ENCODE assay signal across 1 cellular context in the genomic region with DNA sequence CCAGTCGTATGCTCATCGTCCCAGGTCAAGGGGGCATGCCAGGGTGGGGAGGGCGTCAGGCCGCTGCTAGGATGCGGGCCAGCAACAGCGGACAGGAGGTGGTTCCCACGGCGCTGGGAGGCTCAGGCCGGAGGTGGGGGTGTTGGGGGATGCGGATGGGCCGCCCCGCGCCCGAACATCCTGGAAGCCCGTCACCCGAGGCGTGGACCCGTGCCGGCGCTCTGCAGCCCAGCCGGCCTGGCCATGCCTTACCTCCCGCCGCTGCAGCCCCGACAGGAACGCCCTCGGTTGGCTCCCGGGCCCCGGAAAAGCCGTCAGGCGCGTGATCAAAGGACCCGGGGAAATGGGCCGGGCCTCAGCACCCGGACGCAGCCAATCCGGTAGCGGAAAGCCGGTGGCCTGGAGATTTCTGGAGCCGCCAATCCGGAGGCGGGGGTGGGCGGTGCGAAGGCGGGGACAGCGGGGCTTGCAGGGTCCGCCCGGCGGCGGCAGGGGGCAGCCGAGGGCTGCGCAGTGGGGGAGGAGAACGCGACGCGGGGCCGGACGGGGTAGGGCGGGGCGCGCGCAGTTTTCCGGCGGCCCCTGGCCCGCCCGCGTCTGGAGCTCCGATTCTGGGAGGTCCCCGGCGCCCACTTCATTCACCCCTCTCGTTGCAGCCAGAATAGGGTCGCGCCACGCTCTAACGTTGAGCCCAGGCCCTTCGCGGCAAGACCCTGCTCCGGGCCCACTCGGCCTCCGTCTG.
A peak's percentile ranks its signal among the peaks of the same experiment; 100 is the strongest.
TF ChIP-seq lines count a peak whose summit lies in the region.

A gene (minus strand): TSS at position 280 of the 742 bp plus-strand sequence. CDS start 1,215 bp downstream, outside the sequence.

TF ChIP-seq in K562, 482 proteins besides CTCF, POLR2A, EP300 and RAD21 (continued from another document and continues in another):
- TF ChIP-seq, protein P1, sequence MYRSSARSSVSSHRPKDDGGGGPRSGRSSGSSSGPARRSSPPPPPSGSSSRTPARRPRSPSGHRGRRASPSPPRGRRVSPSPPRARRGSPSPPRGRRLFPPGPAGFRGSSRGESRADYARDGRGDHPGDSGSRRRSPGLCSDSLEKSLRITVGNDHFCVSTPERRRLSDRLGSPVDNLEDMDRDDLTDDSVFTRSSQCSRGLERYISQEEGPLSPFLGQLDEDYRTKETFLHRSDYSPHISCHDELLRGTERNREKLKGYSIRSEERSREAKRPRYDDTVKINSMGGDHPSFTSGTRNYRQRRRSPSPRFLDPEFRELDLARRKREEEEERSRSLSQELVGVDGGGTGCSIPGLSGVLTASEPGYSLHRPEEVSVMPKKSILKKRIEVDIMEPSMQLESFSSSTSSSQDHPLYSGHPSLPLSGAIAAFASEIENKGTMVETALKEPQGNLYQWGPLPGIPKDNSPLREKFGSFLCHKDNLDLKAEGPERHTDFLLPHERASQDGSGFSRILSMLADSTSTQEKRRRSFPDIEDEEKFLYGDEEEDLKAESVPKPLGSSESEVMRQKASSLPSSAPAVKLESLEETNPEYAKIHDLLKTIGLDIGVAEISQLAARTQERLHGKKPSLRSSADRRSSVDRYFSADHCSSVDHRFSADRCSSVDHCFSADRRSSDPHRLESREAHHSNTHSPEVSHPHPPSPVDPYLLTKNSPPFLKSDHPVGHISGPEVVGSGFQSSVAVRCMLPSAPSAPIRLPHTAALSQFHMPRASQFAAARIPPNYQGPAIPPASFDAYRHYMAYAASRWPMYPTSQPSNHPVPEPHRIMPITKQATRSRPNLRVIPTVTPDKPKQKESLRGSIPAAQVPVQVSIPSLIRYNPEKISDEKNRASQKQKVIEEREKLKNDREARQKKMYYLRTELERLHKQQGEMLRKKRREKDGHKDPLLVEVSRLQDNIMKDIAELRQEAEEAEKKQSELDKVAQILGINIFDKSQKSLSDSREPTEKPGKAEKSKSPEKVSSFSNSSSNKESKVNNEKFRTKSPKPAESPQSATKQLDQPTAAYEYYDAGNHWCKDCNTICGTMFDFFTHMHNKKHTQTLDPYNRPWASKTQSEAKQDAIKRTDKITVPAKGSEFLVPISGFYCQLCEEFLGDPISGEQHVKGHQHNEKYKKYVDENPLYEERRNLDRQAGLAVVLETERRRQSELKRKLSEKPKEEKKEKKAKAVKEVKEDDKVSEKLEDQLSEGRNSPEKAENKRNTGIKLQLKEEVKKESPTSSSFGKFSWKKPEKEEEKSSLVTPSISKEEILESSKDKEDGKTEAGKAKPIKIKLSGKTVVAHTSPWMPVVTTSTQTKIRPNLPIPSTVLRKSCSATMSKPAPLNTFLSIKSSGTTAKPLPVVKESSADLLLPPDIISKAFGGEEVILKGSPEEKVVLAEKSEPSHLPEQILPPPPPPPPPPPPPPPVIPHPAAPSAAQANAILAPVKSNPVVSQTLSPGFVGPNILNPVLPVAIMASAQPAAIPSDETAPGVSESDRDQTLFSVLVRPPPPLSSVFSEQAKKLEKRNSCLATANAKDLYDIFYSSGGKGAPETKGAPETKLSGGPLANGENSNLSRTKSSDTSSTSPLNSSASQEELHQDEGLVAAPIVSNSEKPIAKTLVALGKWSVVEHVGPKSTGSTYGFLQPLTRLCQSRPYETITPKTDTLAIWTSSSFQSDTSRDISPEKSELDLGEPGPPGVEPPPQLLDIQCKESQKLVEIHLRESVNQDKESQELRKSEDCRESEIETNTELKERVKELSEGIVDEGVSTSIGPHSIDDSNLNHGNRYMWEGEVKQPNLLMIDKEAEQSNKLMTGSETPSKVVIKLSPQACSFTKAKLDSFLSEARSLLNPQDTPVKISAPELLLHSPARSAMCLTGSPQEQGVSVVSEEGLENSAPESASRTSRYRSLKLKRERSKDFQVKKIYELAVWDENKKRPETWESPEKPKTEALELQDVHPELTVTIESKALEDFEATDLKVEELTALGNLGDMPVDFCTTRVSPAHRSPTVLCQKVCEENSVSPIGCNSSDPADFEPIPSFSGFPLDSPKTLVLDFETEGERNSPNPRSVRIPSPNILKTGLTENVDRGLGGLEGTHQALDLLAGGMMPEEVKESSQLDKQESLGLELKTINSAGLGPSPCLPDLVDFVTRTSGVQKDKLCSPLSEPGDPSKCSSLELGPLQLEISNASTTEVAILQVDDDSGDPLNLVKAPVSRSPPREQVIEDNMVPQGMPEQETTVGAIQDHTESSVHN (IDR thresholded peaks at IDR 0.05; ENCODE audit: borderline replicate concordance in 1 of 2, low read depth in 1 of 2): no peak
- TF ChIP-seq MED1 (CRISPR knock-in tag; IDR thresholded peaks at IDR 0.05; ENCODE audit: borderline replicate concordance) (no peak), TBL1XR1 (IDR thresholded peaks at IDR 0.05; ENCODE audit: low read length in 2 of 2) (peak in 1 of 2 experiments; percentile 39; a peak in 1 of 4 replicates), NRF1 (conservative IDR thresholded peaks at IDR 0.05 in 1 of 2, IDR thresholded peaks at IDR 0.05 in 1 of 2) (peak; percentile 83 to 85), E2F3 (CRISPR knock-in tag; IDR thresholded peaks at IDR 0.05) (no peak), ZNF134 (CRISPR knock-in tag; conservative IDR thresholded peaks at IDR 0.05) (no peak), HNRNPH1 (optimal IDR thresholded peaks at IDR 0.05; ENCODE audit: low read depth, low read length) (no peak), MTA2 (IDR thresholded peaks at IDR 0.05; ENCODE audit: low read depth) (no peak), TAL1 (IDR thresholded peaks at IDR 0.05) (0 out of 2 replicates have a peak, but pooled peaks have one; percentile 7)
- TF ChIP-seq, protein P2, sequence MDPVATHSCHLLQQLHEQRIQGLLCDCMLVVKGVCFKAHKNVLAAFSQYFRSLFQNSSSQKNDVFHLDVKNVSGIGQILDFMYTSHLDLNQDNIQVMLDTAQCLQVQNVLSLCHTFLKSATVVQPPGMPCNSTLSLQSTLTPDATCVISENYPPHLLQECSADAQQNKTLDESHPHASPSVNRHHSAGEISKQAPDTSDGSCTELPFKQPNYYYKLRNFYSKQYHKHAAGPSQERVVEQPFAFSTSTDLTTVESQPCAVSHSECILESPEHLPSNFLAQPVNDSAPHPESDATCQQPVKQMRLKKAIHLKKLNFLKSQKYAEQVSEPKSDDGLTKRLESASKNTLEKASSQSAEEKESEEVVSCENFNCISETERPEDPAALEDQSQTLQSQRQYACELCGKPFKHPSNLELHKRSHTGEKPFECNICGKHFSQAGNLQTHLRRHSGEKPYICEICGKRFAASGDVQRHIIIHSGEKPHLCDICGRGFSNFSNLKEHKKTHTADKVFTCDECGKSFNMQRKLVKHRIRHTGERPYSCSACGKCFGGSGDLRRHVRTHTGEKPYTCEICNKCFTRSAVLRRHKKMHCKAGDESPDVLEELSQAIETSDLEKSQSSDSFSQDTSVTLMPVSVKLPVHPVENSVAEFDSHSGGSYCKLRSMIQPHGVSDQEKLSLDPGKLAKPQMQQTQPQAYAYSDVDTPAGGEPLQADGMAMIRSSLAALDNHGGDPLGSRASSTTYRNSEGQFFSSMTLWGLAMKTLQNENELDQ (CRISPR knock-in tag; IDR thresholded peaks at IDR 0.05; ENCODE audit: borderline replicate concordance): peak; percentile 31; the same call in 1 of the 2 replicates
- TF ChIP-seq, protein P3, sequence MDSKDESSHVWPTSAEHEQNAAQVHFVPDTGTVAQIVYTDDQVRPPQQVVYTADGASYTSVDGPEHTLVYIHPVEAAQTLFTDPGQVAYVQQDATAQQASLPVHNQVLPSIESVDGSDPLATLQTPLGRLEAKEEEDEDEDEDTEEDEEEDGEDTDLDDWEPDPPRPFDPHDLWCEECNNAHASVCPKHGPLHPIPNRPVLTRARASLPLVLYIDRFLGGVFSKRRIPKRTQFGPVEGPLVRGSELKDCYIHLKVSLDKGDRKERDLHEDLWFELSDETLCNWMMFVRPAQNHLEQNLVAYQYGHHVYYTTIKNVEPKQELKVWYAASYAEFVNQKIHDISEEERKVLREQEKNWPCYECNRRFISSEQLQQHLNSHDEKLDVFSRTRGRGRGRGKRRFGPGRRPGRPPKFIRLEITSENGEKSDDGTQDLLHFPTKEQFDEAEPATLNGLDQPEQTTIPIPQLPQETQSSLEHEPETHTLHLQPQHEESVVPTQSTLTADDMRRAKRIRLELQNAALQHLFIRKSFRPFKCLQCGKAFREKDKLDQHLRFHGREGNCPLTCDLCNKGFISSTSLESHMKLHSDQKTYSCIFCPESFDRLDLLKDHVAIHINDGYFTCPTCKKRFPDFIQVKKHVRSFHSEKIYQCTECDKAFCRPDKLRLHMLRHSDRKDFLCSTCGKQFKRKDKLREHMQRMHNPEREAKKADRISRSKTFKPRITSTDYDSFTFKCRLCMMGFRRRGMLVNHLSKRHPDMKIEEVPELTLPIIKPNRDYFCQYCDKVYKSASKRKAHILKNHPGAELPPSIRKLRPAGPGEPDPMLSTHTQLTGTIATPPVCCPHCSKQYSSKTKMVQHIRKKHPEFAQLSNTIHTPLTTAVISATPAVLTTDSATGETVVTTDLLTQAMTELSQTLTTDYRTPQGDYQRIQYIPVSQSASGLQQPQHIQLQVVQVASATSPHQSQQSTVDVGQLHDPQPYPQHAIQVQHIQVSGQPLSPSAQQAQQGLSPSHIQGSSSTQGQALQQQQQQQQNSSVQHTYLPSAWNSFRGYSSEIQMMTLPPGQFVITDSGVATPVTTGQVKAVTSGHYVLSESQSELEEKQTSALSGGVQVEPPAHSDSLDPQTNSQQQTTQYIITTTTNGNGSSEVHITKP (IDR thresholded peaks at IDR 0.05; ENCODE audit: partially characterized antibody): peak; percentile 48
- TF ChIP-seq, protein P4, sequence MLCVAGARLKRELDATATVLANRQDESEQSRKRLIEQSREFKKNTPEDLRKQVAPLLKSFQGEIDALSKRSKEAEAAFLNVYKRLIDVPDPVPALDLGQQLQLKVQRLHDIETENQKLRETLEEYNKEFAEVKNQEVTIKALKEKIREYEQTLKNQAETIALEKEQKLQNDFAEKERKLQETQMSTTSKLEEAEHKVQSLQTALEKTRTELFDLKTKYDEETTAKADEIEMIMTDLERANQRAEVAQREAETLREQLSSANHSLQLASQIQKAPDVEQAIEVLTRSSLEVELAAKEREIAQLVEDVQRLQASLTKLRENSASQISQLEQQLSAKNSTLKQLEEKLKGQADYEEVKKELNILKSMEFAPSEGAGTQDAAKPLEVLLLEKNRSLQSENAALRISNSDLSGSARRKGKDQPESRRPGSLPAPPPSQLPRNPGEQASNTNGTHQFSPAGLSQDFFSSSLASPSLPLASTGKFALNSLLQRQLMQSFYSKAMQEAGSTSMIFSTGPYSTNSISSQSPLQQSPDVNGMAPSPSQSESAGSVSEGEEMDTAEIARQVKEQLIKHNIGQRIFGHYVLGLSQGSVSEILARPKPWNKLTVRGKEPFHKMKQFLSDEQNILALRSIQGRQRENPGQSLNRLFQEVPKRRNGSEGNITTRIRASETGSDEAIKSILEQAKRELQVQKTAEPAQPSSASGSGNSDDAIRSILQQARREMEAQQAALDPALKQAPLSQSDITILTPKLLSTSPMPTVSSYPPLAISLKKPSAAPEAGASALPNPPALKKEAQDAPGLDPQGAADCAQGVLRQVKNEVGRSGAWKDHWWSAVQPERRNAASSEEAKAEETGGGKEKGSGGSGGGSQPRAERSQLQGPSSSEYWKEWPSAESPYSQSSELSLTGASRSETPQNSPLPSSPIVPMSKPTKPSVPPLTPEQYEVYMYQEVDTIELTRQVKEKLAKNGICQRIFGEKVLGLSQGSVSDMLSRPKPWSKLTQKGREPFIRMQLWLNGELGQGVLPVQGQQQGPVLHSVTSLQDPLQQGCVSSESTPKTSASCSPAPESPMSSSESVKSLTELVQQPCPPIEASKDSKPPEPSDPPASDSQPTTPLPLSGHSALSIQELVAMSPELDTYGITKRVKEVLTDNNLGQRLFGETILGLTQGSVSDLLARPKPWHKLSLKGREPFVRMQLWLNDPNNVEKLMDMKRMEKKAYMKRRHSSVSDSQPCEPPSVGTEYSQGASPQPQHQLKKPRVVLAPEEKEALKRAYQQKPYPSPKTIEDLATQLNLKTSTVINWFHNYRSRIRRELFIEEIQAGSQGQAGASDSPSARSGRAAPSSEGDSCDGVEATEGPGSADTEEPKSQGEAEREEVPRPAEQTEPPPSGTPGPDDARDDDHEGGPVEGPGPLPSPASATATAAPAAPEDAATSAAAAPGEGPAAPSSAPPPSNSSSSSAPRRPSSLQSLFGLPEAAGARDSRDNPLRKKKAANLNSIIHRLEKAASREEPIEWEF (CRISPR knock-in tag; IDR thresholded peaks at IDR 0.05): no peak
- TF ChIP-seq, protein P5, sequence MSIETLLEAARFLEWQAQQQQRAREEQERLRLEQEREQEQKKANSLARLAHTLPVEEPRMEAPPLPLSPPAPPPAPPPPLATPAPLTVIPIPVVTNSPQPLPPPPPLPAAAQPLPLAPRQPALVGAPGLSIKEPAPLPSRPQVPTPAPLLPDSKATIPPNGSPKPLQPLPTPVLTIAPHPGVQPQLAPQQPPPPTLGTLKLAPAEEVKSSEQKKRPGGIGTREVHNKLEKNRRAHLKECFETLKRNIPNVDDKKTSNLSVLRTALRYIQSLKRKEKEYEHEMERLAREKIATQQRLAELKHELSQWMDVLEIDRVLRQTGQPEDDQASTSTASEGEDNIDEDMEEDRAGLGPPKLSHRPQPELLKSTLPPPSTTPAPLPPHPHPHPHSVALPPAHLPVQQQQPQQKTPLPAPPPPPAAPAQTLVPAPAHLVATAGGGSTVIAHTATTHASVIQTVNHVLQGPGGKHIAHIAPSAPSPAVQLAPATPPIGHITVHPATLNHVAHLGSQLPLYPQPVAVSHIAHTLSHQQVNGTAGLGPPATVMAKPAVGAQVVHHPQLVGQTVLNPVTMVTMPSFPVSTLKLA (conservative IDR thresholded peaks at IDR 0.05): peak; percentile 84 to 92
- TF ChIP-seq, protein P6, sequence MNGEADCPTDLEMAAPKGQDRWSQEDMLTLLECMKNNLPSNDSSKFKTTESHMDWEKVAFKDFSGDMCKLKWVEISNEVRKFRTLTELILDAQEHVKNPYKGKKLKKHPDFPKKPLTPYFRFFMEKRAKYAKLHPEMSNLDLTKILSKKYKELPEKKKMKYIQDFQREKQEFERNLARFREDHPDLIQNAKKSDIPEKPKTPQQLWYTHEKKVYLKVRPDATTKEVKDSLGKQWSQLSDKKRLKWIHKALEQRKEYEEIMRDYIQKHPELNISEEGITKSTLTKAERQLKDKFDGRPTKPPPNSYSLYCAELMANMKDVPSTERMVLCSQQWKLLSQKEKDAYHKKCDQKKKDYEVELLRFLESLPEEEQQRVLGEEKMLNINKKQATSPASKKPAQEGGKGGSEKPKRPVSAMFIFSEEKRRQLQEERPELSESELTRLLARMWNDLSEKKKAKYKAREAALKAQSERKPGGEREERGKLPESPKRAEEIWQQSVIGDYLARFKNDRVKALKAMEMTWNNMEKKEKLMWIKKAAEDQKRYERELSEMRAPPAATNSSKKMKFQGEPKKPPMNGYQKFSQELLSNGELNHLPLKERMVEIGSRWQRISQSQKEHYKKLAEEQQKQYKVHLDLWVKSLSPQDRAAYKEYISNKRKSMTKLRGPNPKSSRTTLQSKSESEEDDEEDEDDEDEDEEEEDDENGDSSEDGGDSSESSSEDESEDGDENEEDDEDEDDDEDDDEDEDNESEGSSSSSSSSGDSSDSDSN (IDR thresholded peaks at IDR 0.05; ENCODE audit: borderline replicate concordance in 1 of 2, low read depth in 2 of 2, low read length in 2 of 2): peak in 1 of 2 experiments; percentile 77; a peak in 1 of 4 replicates
- TF ChIP-seq, protein P7, sequence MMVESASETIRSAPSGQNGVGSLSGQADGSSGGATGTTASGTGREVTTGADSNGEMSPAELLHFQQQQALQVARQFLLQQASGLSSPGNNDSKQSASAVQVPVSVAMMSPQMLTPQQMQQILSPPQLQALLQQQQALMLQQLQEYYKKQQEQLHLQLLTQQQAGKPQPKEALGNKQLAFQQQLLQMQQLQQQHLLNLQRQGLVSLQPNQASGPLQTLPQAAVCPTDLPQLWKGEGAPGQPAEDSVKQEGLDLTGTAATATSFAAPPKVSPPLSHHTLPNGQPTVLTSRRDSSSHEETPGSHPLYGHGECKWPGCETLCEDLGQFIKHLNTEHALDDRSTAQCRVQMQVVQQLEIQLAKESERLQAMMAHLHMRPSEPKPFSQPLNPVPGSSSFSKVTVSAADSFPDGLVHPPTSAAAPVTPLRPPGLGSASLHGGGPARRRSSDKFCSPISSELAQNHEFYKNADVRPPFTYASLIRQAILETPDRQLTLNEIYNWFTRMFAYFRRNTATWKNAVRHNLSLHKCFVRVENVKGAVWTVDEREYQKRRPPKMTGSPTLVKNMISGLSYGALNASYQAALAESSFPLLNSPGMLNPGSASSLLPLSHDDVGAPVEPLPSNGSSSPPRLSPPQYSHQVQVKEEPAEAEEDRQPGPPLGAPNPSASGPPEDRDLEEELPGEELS (CRISPR knock-in tag; IDR thresholded peaks at IDR 0.05; ENCODE audit: borderline replicate concordance): peak; percentile 86; the same call in 1 of the 2 replicates
